ENCODE assay signal across 11 cellular contexts in genomic region chr6:129875610-129876515, GRCh38. TPM values are rescaled to one million over a fixed set of nuclear protein-coding genes. Genes with fewer than 3 reads are reported as not detected.
A peak's percentile ranks its signal among the peaks of the same experiment; 100 is the strongest.
DNase-seq lines count a peak whose midpoint lies in the region; ATAC-seq lines count a peak whose summit lies in the region.
"Had no signal": no experiment of that assay in that cellular context is flagged by ENCODE, and none has a peak within 500 bp of the region (broad histone marks: within the 10 kb centered on the region; RNA-seq: fewer than 3 reads in every experiment).

No MANE protein-coding gene starts in this region.

- POLR2A ChIA-PET in activated CD4-positive, alpha-beta memory T cell treated with anti-CD3 and anti-CD28 coated beads, Interleukin-2, amount 10 ng/mL, durations not matched to agents 7 days and 5 days (lab: Charles Lee) = interaction anchor here (1.0 to 1.7 kb wide), 2 partner anchors 8 to 15 kb away, joined by 3 to 6 read pairs; partner anchors contain the start of gene TMEM244
- POLR2A ChIA-PET in activated CD4-positive, alpha-beta memory T cell treated with anti-CD3 and anti-CD28 coated beads for 36 hours (lab: Charles Lee) = interaction anchor here (0.7 to 1.0 kb wide), 2 partner anchors 15 to 203 kb away, joined by 3 to 4 read pairs; partner anchors contain the start of gene TMEM244

- CTCF ChIA-PET in activated CD4-positive, alpha-beta memory T cell treated with anti-CD3 and anti-CD28 coated beads, Interleukin-2, amount 10 ng/mL, durations not matched to agents 7 days and 5 days (lab: Charles Lee) = interaction anchor here (0.8 to 1.8 kb wide), 3 partner anchors 15 to 163 kb away, joined by 3 to 4 read pairs (median 4); partner anchors contain the start of gene TMEM244
- CTCF ChIA-PET in activated CD4-positive, alpha-beta memory T cell treated with anti-CD3 and anti-CD28 coated beads for 36 hours (lab: Charles Lee) = interaction anchor here (0.5 to 1.2 kb wide), 5 partner anchors 12 to 119 kb away, joined by 3 to 4 read pairs (median 4); no protein-coding TSS in a partner anchor

- H3K36me3 Mint-ChIP-seq in activated CD4-positive, alpha-beta memory T cell treated with anti-CD3 and anti-CD28 coated beads, Interleukin-2, amount 10 ng/mL, durations not matched to agents 7 days and 5 days (ENCODE audit: low read depth) = peaks cover 21% of the 10 kb centered on the region
- peaks cover 4% of the 10 kb centered on the region for H3K36me3 Mint-ChIP-seq in activated CD4-positive, alpha-beta memory T cell treated with anti-CD3 and anti-CD28 coated beads for 36 hours
- no peaks in the 10 kb centered on the region for H3K36me3 Mint-ChIP-seq in stimulated activated effector memory CD8-positive, alpha-beta T cell treated with anti-CD3 and anti-CD28 coated beads, Interleukin-12 subunit alpha, Interleukin-12 subunit beta, amount 100 ng/mL, for 72 hours

- peaks cover 21% of the 10 kb centered on the region for H3K4me1 Mint-ChIP-seq in activated CD4-positive, alpha-beta memory T cell treated with anti-CD3 and anti-CD28 coated beads, Interleukin-2, amount 10 ng/mL, durations not matched to agents 7 days and 5 days
- peaks cover 21% of the 10 kb centered on the region for H3K4me1 Mint-ChIP-seq in activated CD4-positive, alpha-beta memory T cell treated with anti-CD3 and anti-CD28 coated beads for 36 hours (ENCODE audit: low read depth)
- peaks cover 17% of the 10 kb centered on the region for H3K4me1 Mint-ChIP-seq in stimulated activated effector memory CD8-positive, alpha-beta T cell treated with anti-CD3 and anti-CD28 coated beads, Interleukin-12 subunit alpha, Interleukin-12 subunit beta, amount 100 ng/mL, for 72 hours

- ATAC-seq in GM21825 (IDR thresholded peaks at IDR 0.05; ENCODE audit: unreplicated experiment) (peak; percentile 89), HG03521 (IDR thresholded peaks at IDR 0.05; ENCODE audit: unreplicated experiment) (peak; percentile 85)
- peak; percentile 65 for ATAC-seq in stimulated activated effector memory CD8-positive, alpha-beta T cell treated with anti-CD3 and anti-CD28 coated beads, Interleukin-12 subunit alpha, Interleukin-12 subunit beta, amount 100 ng/mL, for 72 hours

- H3K27ac Mint-ChIP-seq in activated CD4-positive, alpha-beta memory T cell treated with anti-CD3 and anti-CD28 coated beads, Interleukin-2, amount 10 ng/mL, durations not matched to agents 7 days and 5 days = peak overlapping the region; percentile 17
- H3K27ac Mint-ChIP-seq in activated CD4-positive, alpha-beta memory T cell treated with anti-CD3 and anti-CD28 coated beads for 36 hours = no peak overlapping the region
- H3K27ac Mint-ChIP-seq in stimulated activated effector memory CD8-positive, alpha-beta T cell treated with anti-CD3 and anti-CD28 coated beads, Interleukin-12 subunit alpha, Interleukin-12 subunit beta, amount 100 ng/mL, for 72 hours = peak overlapping the region; percentile 83

- peaks cover 15% of the 10 kb centered on the region for H3K9me3 Mint-ChIP-seq in activated CD4-positive, alpha-beta memory T cell treated with anti-CD3 and anti-CD28 coated beads, Interleukin-2, amount 10 ng/mL, durations not matched to agents 7 days and 5 days
- peaks cover 16% of the 10 kb centered on the region for H3K9me3 Mint-ChIP-seq in activated CD4-positive, alpha-beta memory T cell treated with anti-CD3 and anti-CD28 coated beads for 36 hours
- no peaks in the 10 kb centered on the region for H3K9me3 Mint-ChIP-seq in stimulated activated effector memory CD8-positive, alpha-beta T cell treated with anti-CD3 and anti-CD28 coated beads, Interleukin-12 subunit alpha, Interleukin-12 subunit beta, amount 100 ng/mL, for 72 hours

- intact Hi-C loops in activated CD4-positive, alpha-beta memory T cell treated with anti-CD3 and anti-CD28 coated beads for 36 hours (cut with micrococcal nuclease) = loop anchor here (2.0 kb wide), 1 partner anchor 15 kb away; the partner anchor contains the start of gene TMEM244
- intact Hi-C loops in posterior cingulate gyrus (cut with DNase I) = no loop called here

- H3K27me3 Mint-ChIP-seq in activated CD4-positive, alpha-beta memory T cell treated with anti-CD3 and anti-CD28 coated beads, Interleukin-2, amount 10 ng/mL, durations not matched to agents 7 days and 5 days = peaks cover 5% of the 10 kb centered on the region
- H3K27me3 Mint-ChIP-seq in activated CD4-positive, alpha-beta memory T cell treated with anti-CD3 and anti-CD28 coated beads for 36 hours = peaks cover 2% of the 10 kb centered on the region

- DNase-seq in activated CD4-positive, alpha-beta memory T cell treated with anti-CD3 and anti-CD28 coated beads, Interleukin-2, amount 10 ng/mL, durations not matched to agents 7 days and 5 days = no peak
- no peak for DNase-seq in activated CD4-positive, alpha-beta memory T cell treated with anti-CD3 and anti-CD28 coated beads for 36 hours
- DNase-seq in stimulated activated effector memory CD8-positive, alpha-beta T cell treated with anti-CD3 and anti-CD28 coated beads, Interleukin-12 subunit alpha, Interleukin-12 subunit beta, amount 100 ng/mL, for 72 hours (ENCODE audit: low spot score in 2 of 2) = no peak
- DNase-seq in DMS79 treated with DMSO at 0.1 percent for 48 hours (lab: John Stamatoyannopoulos, UW) = no peak
- DNase-seq in NCI-H2171 (lab: John Stamatoyannopoulos, UW) = no peak
- DNase-seq in posterior cingulate gyrus = no peak
- DNase-seq: brain microvascular endothelial cell, NCI-H1930 had no signal

- H3K4me3 Mint-ChIP-seq in activated CD4-positive, alpha-beta memory T cell treated with anti-CD3 and anti-CD28 coated beads, Interleukin-2, amount 10 ng/mL, durations not matched to agents 7 days and 5 days = no peak overlapping the region
- no peak overlapping the region for H3K4me3 Mint-ChIP-seq in activated CD4-positive, alpha-beta memory T cell treated with anti-CD3 and anti-CD28 coated beads for 36 hours
- H3K4me3 Mint-ChIP-seq in stimulated activated effector memory CD8-positive, alpha-beta T cell treated with anti-CD3 and anti-CD28 coated beads, Interleukin-12 subunit alpha, Interleukin-12 subunit beta, amount 100 ng/mL, for 72 hours = peak overlapping the region; percentile 43

RNA-seq across cellular contexts. Expression of gene TMEM244, which starts 14.7 kb away (rescaled TPM):
- under 1 TPM in 1 of 2 experiments, not detected in 1; 0.43 TPM for total RNA-seq in activated CD4-positive, alpha-beta memory T cell treated with anti-CD3 and anti-CD28 coated beads, Interleukin-2, amount 10 ng/mL, durations not matched to agents 7 days and 5 days
- total RNA-seq in activated CD4-positive, alpha-beta memory T cell treated with anti-CD3 and anti-CD28 coated beads for 36 hours = not detected
- total RNA-seq: hepatocyte had no signal
